Comparison of ENCODE assay signal across 1 cellular context in genomic region chr12:80189241-80189640, GRCh38.
TF ChIP-seq lines count a peak whose summit lies in the region.

No MANE protein-coding gene starts in this region.

TF ChIP-seq in SK-N-SH, 30 proteins besides CTCF, POLR2A, EP300 and RAD21 (continued from another document):
- TF ChIP-seq IRF3 (IDR thresholded peaks at IDR 0.05; ENCODE audit: low read depth, low read length): no peak
- no peak for TF ChIP-seq YY1 (IDR thresholded peaks at IDR 0.05; ENCODE audit: low read depth)
- TF ChIP-seq NRF1 (IDR thresholded peaks at IDR 0.05; ENCODE audit: low read depth, low read length): no peak
